ENCODE assay signal across 19 cellular contexts in the genomic region with DNA sequence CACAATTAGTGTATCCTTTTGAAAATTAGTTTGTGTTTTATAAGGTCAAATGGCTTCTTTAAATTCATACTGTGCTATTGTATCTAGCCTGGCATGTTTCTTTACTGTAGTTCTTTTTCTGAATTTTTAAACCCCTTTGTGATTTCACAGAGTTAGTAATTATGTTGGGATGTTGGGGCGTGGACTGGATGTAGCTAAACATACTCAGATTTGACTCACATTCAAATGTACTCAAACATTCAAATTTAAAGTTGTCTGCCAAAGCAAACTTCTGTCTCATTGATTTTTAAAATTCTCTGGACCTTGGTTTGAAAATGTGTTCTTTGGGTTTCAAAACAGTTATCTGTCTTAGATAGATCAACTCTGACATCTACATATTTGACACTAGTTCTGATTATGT. TPM values are rescaled to one million over a fixed set of nuclear protein-coding genes. Genes with fewer than 3 reads are reported as not detected.
DNase-seq lines count a peak whose midpoint lies in the region; ATAC-seq, FAIRE-seq and TF ChIP-seq lines count a peak whose summit lies in the region.
"Had no signal": no experiment of that assay in that cellular context is flagged by ENCODE, and none has a peak within 500 bp of the region (broad histone marks: within the 10 kb centered on the region; RNA-seq: fewer than 3 reads in every experiment).

No MANE protein-coding gene starts in this region.

- peak overlapping the region in 1 of 3 experiments; percentile 51 for H3K4me3 Mint-ChIP-seq in nephron
- H3K4me3 Mint-ChIP-seq: activated CD4-positive, alpha-beta T cell treated with anti-CD3 and anti-CD28 coated beads for 36 hours; activated naive CD4-positive, alpha-beta T cell treated with anti-CD3 and anti-CD28 coated beads, Interleukin-2, amount 50 U/mL, for 24 hours had no signal

- peaks cover 6% of the 10 kb centered on the region; the same call in 1 of the 2 replicates for H3K4me1 ChIP-seq in DND-41 (ENCODE audit: insufficient read depth, low read length)
- peaks cover 68% of the 10 kb centered on the region for H3K4me1 ChIP-seq in PC-3 (ENCODE audit: insufficient read depth, low read length)
- H3K4me1 ChIP-seq in endothelial cell of umbilical vein (ENCODE audit: control insufficient read depth, extremely low read depth, insufficient read depth, low read length), result peaks cover 22% of the 10 kb centered on the region
- H3K4me1 ChIP-seq in tibial nerve, result peaks cover 0 to 36% (median 0%) of the 10 kb centered on the region in 4 donors

- H3K4me2 ChIP-seq in DND-41 (ENCODE audit: insufficient read depth, low read length), result 0 out of 2 replicates have a peak overlapping the region, but pooled peaks have one; percentile 32
- H3K4me2 ChIP-seq in PC-3 (ENCODE audit: low read length), result peak overlapping the region; percentile 79
- H3K4me2 ChIP-seq in endothelial cell of umbilical vein (ENCODE audit: insufficient read depth, low read length), result peak overlapping the region; percentile 75
- H3K4me2 ChIP-seq: BLaER1, PC-9 had no signal

- H3K27me3 ChIP-seq in DND-41 (ENCODE audit: insufficient read depth, low read length, poor library complexity) (no peaks in the 10 kb centered on the region), PC-3 (ENCODE audit: low read length) (no peaks in the 10 kb centered on the region), endothelial cell of umbilical vein (ENCODE audit: control insufficient read depth in 2 of 2, insufficient read depth in 2 of 2, low read length in 2 of 2) (no peaks in the 10 kb centered on the region), tibial nerve (no peaks in the 10 kb centered on the region)

- H3K79me2 ChIP-seq in DND-41 (ENCODE audit: insufficient read depth, low read length) (no peaks in the 10 kb centered on the region), PC-3 (ENCODE audit: low read length) (peaks cover 37% of the 10 kb centered on the region), endothelial cell of umbilical vein (ENCODE audit: control insufficient read depth, insufficient read depth, low read length) (peaks cover 2% of the 10 kb centered on the region)

- no peak overlapping the region for H3K9ac ChIP-seq in DND-41 (ENCODE audit: low read depth, low read length)
- peak overlapping the region; percentile 27 for H3K9ac ChIP-seq in PC-3 (ENCODE audit: low read length)
- no peak overlapping the region for H3K9ac ChIP-seq in endothelial cell of umbilical vein (replicated peaks; ENCODE audit: extremely low read depth, insufficient read depth, low read length)
- H3K9ac ChIP-seq: BLaER1 had no signal

- TF ChIP-seq CTCF in DND-41 (IDR thresholded peaks at IDR 0.05; ENCODE audit: borderline replicate concordance, extremely low read depth, low read length, poor library complexity, severe bottlenecking) (no peak), PC-3 (conservative IDR thresholded peaks at IDR 0.05; ENCODE audit: low read depth, low read length) (no peak), endothelial cell of umbilical vein (IDR thresholded peaks at IDR 0.05; ENCODE audit: extremely low read depth in 1 of 2, insufficient read depth in 1 of 2, low read depth in 1 of 2, low read length in 2 of 2) (no peak), nephron (IDR thresholded peaks at IDR 0.05; ENCODE audit: unreplicated experiment in 3 of 3) (no peak), tibial nerve (IDR thresholded peaks at IDR 0.05) (no peak)

- CTCF ChIA-PET in PC-3 (lab: Charles Lee), result no interaction called here
- CTCF ChIA-PET in endothelial cell of umbilical vein (lab: Charles Lee), result interaction anchor here (1.0 to 1.2 kb wide), 2 partner anchors 9 kb away, joined by 3 to 4 read pairs; no protein-coding TSS in a partner anchor

- intact Hi-C loops in PC-3 (cut with micrococcal nuclease) (loop anchor here (1.0 kb wide), 1 partner anchor 24 kb away; no protein-coding TSS in a partner anchor), endothelial cell of umbilical vein (cut with micrococcal nuclease) (no loop called here)

- H3K4me1 Mint-ChIP-seq in nephron, result peaks cover 47% of the 10 kb centered on the region

- H3K36me3 Mint-ChIP-seq in nephron (ENCODE audit: low read depth), result no peaks in the 10 kb centered on the region
- peaks cover 0 to 19% of the 10 kb centered on the region in 2 donors for H3K36me3 Mint-ChIP-seq in activated naive CD4-positive, alpha-beta T cell treated with anti-CD3 and anti-CD28 coated beads, Interleukin-2, amount 50 U/mL, for 72 hours
- H3K36me3 Mint-ChIP-seq: activated naive CD4-positive, alpha-beta T cell treated with anti-CD3 and anti-CD28 coated beads, Interleukin-2, amount 50 U/mL, for 24 hours had no signal

- peak; percentile 62 for FAIRE-seq in endothelial cell of umbilical vein (lab: Jason Lieb, UNC)

- H3K9me3 ChIP-seq in DND-41 (ENCODE audit: insufficient read depth, low read length, severe bottlenecking) (no peaks in the 10 kb centered on the region), PC-3 (ENCODE audit: low read length) (no peaks in the 10 kb centered on the region), endothelial cell of umbilical vein (replicated peaks; ENCODE audit: control insufficient read depth, insufficient read depth, low read length) (no peaks in the 10 kb centered on the region), tibial nerve (peaks cover 0 to 5% (median 0%) of the 10 kb centered on the region in 4 donors)
- H3K9me3 ChIP-seq: BLaER1 had no signal

- no peaks in the 10 kb centered on the region for H3K9me1 ChIP-seq in endothelial cell of umbilical vein (replicated peaks; ENCODE audit: control insufficient read depth, extremely low read depth, insufficient read depth, low read length)

- no peaks in the 10 kb centered on the region for H3K36me3 ChIP-seq in DND-41 (ENCODE audit: insufficient read depth, low read length)
- H3K36me3 ChIP-seq in PC-3 (ENCODE audit: low read depth, low read length), result peaks cover 3% of the 10 kb centered on the region; the same call in 1 of the 2 replicates
- no peaks in the 10 kb centered on the region for H3K36me3 ChIP-seq in endothelial cell of umbilical vein (ENCODE audit: control insufficient read depth in 2 of 2, extremely low read depth in 1 of 2, insufficient read depth in 2 of 2, low read length in 2 of 2)
- H3K36me3 ChIP-seq in tibial nerve, result no peaks in the 10 kb centered on the region
- H3K36me3 ChIP-seq: BLaER1 had no signal

- H3K4me3 ChIP-seq in DND-41 (ENCODE audit: low read depth in 1 of 2, low read length in 2 of 2) (no peak overlapping the region), PC-3 (ENCODE audit: low read length) (peak overlapping the region; percentile 56), endothelial cell of umbilical vein (replicated peaks in 1 of 3; ENCODE audit: insufficient read depth in 1 of 3, low read depth in 1 of 3, low read length in 3 of 3) (peak overlapping the region in 2 of 3 experiments; percentile 8 to 65), tibial nerve (no peak overlapping the region)
- H3K4me3 ChIP-seq: BLaER1, PC-9 had no signal

- dilution Hi-C loops in endothelial cell of umbilical vein (cut with MboI; ENCODE audit: extremely low pct_ligation_motif_present, low sequenced_read_pairs), result no loop called here

- H3F3A ChIP-seq in PC-3 (ENCODE audit: low read length, unreplicated experiment), result no peaks in the 10 kb centered on the region

- ATAC-seq in DND-41 (ENCODE audit: insufficient read depth, low read depth), result no peak
- peak; percentile 54 for ATAC-seq in PC-3
- no peak for ATAC-seq in GM21529 (IDR thresholded peaks at IDR 0.05; ENCODE audit: unreplicated experiment)
- no peak for ATAC-seq in activated naive CD4-positive, alpha-beta T cell treated with anti-CD3 and anti-CD28 coated beads, Interleukin-2, amount 50 U/mL, for 72 hours
- ATAC-seq: activated CD4-positive, alpha-beta T cell treated with anti-CD3 and anti-CD28 coated beads for 36 hours had no signal

- H3K9me3 Mint-ChIP-seq in nephron, result peaks cover 3% of the 10 kb centered on the region
- H3K9me3 Mint-ChIP-seq in activated naive CD4-positive, alpha-beta T cell treated with anti-CD3 and anti-CD28 coated beads, Interleukin-2, amount 50 U/mL, for 72 hours, result peaks cover 5 to 8% of the 10 kb centered on the region in 2 donors
- H3K9me3 Mint-ChIP-seq: activated naive CD4-positive, alpha-beta T cell treated with anti-CD3 and anti-CD28 coated beads, Interleukin-2, amount 50 U/mL, for 24 hours had no signal

- POLR2A ChIA-PET in PC-3 (lab: Charles Lee; ENCODE audit: unreplicated experiment), result interaction anchor here (0.7 to 0.8 kb wide), 4 partner anchors 35 to 466 kb away, joined by 3 to 6 read pairs (median 4); no protein-coding TSS in a partner anchor
- POLR2A ChIA-PET in endothelial cell of umbilical vein (lab: Charles Lee), result no interaction called here

- BruUV-seq in PC-3 (replicated peaks; lab: Mats Ljungman, UMichigan), result no TSS peak
- no TSS peak for BruUV-seq in endothelial cell of umbilical vein (replicated peaks; lab: Mats Ljungman, UMichigan)

- no peak for TF ChIP-seq EP300 in tibial nerve (IDR thresholded peaks at IDR 0.05)

- H2AFZ ChIP-seq in DND-41 (ENCODE audit: low read depth, low read length) (no peak overlapping the region), PC-3 (ENCODE audit: low read length) (peak overlapping the region; percentile 22), endothelial cell of umbilical vein (ENCODE audit: low read depth, low read length) (peak overlapping the region; percentile 30)
- H2AFZ ChIP-seq: PC-9 had no signal

- H3K27ac ChIP-seq in DND-41 (ENCODE audit: low read length) (no peak overlapping the region), PC-3 (ENCODE audit: low read length) (peak overlapping the region; percentile 52), endothelial cell of umbilical vein (ENCODE audit: insufficient read depth, low read depth, low read length) (no peak overlapping the region), tibial nerve (no peak overlapping the region)
- H3K27ac ChIP-seq: BLaER1, PC-9 had no signal

- H3K27ac Mint-ChIP-seq in nephron, result peak overlapping the region in 2 of 3 experiments; percentile 51 to 61
- H3K27ac Mint-ChIP-seq in activated naive CD4-positive, alpha-beta T cell treated with anti-CD3 and anti-CD28 coated beads, Interleukin-2, amount 50 U/mL, for 72 hours, result no peak overlapping the region
- H3K27ac Mint-ChIP-seq: activated CD4-positive, alpha-beta T cell treated with anti-CD3 and anti-CD28 coated beads for 36 hours; activated naive CD4-positive, alpha-beta T cell treated with anti-CD3 and anti-CD28 coated beads, Interleukin-2, amount 50 U/mL, for 24 hours had no signal

- H3K9me2 ChIP-seq in PC-3 (replicated peaks; ENCODE audit: low read length), result no peaks in the 10 kb centered on the region

- TF ChIP-seq POLR2A in endothelial cell of umbilical vein (IDR thresholded peaks at IDR 0.05; ENCODE audit: low read depth, low read length) (no peak), tibial nerve (IDR thresholded peaks at IDR 0.05) (no peak)

- H3K27me3 Mint-ChIP-seq in nephron (ENCODE audit: low read depth), result no peaks in the 10 kb centered on the region

- H4K20me1 ChIP-seq in DND-41 (ENCODE audit: insufficient read depth, low read length) (no peaks in the 10 kb centered on the region), PC-3 (ENCODE audit: low read length) (no peaks in the 10 kb centered on the region), endothelial cell of umbilical vein (replicated peaks; ENCODE audit: control insufficient read depth, extremely low read depth, insufficient read depth, low read length) (no peaks in the 10 kb centered on the region)

- 23% methylated on average over 1 of the region's 1 CpG for WGBS in tibial nerve, 2 donors

- no peak for DNase-seq in DND-41
- peak; percentile 96 for DNase-seq in PC-3
- DNase-seq in endothelial cell of umbilical vein (ENCODE audit: low read depth, low spot score), result peak; percentile 43
- DNase-seq in NCI-H1417 (lab: John Stamatoyannopoulos, UW), result no peak
- DNase-seq in tibial nerve (ENCODE audit: low spot score in 2 of 2), result no peak
- no peak for DNase-seq in activated naive CD4-positive, alpha-beta T cell treated with anti-CD3 and anti-CD28 coated beads, Interleukin-2, amount 50 U/mL, for 72 hours (ENCODE audit: low spot score in 2 of 2)
- DNase-seq: activated CD4-positive, alpha-beta T cell treated with anti-CD3 and anti-CD28 coated beads for 36 hours; activated CD8-positive, alpha-beta memory T cell treated with anti-CD3 and anti-CD28 coated beads, Interleukin-2, amount 50 U/mL, for 48 hours; cerebellar nuclear complex; DMS53; KG1; NCI-H146; NCI-H510A treated with DMSO at 0.1 percent for 48 hours; occipital lobe; PC-9 had no signal

RNA-seq across cellular contexts. Expression of gene NRP1, which starts 7.2 kb away (rescaled TPM):
- total RNA-seq in PC-3 (2014; rRNA removed), result 482 and 555 TPM in 2 replicates
- 245 and 306 TPM in 2 replicates for total RNA-seq in endothelial cell of umbilical vein
- polyA plus RNA-seq in endothelial cell of umbilical vein, result 104 and 122 TPM in 2 replicates
- 102 and 113 TPM in 2 replicates for polyA plus RNA-seq in endothelial cell of umbilical vein (2011; cell fraction: cytosol; rRNA removed)
- polyA plus RNA-seq in endothelial cell of umbilical vein (2011; cell fraction: nucleus; rRNA removed), result 172 and 240 TPM in 2 replicates
- polyA plus RNA-seq in endothelial cell of umbilical vein (2012), result 254 and 260 TPM in 2 replicates
- 288 and 312 TPM in 2 replicates for polyA minus RNA-seq in endothelial cell of umbilical vein
- 21.4 TPM for polyA minus RNA-seq in endothelial cell of umbilical vein (2011; cell fraction: cytosol; rRNA and poly(A)+ RNA removed)
- 288 and 311 TPM in 2 replicates for polyA minus RNA-seq in endothelial cell of umbilical vein (2011; cell fraction: nucleus; rRNA and poly(A)+ RNA removed)
- total RNA-seq in tibial nerve, result 10 to 100 TPM; 45.7 to 90.0 (median 57.7) TPM
- under 1 TPM; 0.21 to 0.30 TPM for total RNA-seq in activated naive CD4-positive, alpha-beta T cell treated with anti-CD3 and anti-CD28 coated beads, Interleukin-2, amount 50 U/mL, for 72 hours

Comparison
In these comparisons a context has a peak if more than half of its experiments do, and no peak if none do; other contexts are left out.
1. DNase-seq: peak in PC-3 (single experiment) and endothelial cell of umbilical vein (single experiment); none in DND-41 (single experiment), NCI-H1417 (0 of 3), tibial nerve (0 of 2) and activated naive CD4-positive, alpha-beta T cell treated with anti-CD3 and anti-CD28 coated beads, Interleukin-2, amount 50 U/mL, for 72 hours (0 of 2).
2. H3K4me3 ChIP-seq: peak in PC-3 (single experiment) and endothelial cell of umbilical vein (2 of 3); none in DND-41 (0 of 2) and tibial nerve (0 of 4).
3. H3K27ac Mint-ChIP-seq: peak in nephron (2 of 3); none in activated naive CD4-positive, alpha-beta T cell treated with anti-CD3 and anti-CD28 coated beads, Interleukin-2, amount 50 U/mL, for 72 hours (0 of 2).
4. RNA of gene NRP1, which starts 7.2 kb away (total RNA-seq): 482 to 555 TPM in PC-3, 245 to 306 TPM in endothelial cell of umbilical vein and 45.7 to 90.0 TPM in tibial nerve; 0.21 to 0.30 TPM in activated naive CD4-positive, alpha-beta T cell treated with anti-CD3 and anti-CD28 coated beads, Interleukin-2, amount 50 U/mL, for 72 hours; every median in the first group is over 10 times any median in the second.
5. Peak in every context shown above with its lines, with median percentiles within 50 percentile points of each other: H3K4me2 ChIP-seq.